In the genomic region with DNA sequence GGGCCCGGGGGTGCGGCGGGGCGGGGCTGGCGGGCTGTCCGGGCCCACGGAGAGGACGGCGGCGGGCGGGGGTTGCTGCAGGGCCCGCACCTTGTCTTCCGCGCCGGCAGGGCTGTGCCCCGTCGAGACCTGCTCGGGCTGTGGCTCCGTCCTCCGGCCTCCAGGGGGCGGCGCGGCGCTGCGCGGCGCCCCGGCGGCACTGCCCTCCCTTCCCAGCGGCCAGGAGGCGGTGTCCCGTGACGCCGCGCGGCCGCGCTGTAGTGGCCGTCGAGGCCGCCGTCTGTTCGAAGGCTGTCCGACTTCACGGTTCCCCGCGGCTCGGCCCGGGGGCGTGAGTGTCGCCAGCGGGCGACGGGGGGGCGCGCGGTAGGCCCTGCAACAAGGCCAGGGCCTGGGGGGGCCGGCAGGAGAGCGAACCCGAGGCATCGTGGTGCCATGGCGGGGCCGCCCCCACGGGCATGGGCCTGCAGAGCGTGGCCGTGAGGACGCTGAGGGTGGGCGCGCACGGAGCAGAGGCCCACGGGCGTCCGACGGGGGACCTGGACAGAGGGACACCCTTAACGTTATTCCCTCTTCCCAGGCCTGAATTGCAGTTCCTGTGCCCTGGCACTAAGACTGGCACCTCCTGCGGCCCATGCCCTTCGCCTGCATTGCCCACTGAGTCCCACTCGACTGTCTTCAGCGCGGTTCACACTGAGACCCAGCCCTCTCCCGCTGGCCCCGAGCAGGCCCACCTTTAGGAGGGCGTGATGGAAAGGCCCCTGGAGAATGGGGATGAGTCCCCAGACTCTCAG, we compare ENCODE assay signal across 1 cellular context.
TF ChIP-seq lines count a peak whose summit lies in the region.

A gene with protein sequence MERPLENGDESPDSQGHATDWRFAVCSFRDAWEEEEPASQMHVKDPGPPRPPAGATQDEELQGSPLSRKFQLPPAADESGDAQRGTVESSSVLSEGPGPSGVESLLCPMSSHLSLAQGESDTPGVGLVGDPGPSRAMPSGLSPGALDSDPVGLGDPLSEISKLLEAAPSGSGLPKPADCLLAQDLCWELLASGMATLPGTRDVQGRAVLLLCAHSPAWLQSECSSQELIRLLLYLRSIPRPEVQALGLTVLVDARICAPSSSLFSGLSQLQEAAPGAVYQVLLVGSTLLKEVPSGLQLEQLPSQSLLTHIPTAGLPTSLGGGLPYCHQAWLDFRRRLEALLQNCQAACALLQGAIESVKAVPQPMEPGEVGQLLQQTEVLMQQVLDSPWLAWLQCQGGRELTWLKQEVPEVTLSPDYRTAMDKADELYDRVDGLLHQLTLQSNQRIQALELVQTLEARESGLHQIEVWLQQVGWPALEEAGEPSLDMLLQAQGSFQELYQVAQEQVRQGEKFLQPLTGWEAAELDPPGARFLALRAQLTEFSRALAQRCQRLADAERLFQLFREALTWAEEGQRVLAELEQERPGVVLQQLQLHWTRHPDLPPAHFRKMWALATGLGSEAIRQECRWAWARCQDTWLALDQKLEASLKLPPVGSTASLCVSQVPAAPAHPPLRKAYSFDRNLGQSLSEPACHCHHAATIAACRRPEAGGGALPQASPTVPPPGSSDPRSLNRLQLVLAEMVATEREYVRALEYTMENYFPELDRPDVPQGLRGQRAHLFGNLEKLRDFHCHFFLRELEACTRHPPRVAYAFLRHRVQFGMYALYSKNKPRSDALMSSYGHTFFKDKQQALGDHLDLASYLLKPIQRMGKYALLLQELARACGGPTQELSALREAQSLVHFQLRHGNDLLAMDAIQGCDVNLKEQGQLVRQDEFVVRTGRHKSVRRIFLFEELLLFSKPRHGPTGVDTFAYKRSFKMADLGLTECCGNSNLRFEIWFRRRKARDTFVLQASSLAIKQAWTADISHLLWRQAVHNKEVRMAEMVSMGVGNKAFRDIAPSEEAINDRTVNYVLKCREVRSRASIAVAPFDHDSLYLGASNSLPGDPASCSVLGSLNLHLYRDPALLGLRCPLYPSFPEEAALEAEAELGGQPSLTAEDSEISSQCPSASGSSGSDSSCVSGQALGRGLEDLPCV (plus strand): TSS at position 237 of the 794 bp plus-strand sequence. CDS start 513 bp downstream, at position 750.

TF ChIP-seq in HepG2, 621 proteins besides CTCF, POLR2A, EP300 and RAD21 (continued from another document and continues in another):
- TF ChIP-seq, protein P1, sequence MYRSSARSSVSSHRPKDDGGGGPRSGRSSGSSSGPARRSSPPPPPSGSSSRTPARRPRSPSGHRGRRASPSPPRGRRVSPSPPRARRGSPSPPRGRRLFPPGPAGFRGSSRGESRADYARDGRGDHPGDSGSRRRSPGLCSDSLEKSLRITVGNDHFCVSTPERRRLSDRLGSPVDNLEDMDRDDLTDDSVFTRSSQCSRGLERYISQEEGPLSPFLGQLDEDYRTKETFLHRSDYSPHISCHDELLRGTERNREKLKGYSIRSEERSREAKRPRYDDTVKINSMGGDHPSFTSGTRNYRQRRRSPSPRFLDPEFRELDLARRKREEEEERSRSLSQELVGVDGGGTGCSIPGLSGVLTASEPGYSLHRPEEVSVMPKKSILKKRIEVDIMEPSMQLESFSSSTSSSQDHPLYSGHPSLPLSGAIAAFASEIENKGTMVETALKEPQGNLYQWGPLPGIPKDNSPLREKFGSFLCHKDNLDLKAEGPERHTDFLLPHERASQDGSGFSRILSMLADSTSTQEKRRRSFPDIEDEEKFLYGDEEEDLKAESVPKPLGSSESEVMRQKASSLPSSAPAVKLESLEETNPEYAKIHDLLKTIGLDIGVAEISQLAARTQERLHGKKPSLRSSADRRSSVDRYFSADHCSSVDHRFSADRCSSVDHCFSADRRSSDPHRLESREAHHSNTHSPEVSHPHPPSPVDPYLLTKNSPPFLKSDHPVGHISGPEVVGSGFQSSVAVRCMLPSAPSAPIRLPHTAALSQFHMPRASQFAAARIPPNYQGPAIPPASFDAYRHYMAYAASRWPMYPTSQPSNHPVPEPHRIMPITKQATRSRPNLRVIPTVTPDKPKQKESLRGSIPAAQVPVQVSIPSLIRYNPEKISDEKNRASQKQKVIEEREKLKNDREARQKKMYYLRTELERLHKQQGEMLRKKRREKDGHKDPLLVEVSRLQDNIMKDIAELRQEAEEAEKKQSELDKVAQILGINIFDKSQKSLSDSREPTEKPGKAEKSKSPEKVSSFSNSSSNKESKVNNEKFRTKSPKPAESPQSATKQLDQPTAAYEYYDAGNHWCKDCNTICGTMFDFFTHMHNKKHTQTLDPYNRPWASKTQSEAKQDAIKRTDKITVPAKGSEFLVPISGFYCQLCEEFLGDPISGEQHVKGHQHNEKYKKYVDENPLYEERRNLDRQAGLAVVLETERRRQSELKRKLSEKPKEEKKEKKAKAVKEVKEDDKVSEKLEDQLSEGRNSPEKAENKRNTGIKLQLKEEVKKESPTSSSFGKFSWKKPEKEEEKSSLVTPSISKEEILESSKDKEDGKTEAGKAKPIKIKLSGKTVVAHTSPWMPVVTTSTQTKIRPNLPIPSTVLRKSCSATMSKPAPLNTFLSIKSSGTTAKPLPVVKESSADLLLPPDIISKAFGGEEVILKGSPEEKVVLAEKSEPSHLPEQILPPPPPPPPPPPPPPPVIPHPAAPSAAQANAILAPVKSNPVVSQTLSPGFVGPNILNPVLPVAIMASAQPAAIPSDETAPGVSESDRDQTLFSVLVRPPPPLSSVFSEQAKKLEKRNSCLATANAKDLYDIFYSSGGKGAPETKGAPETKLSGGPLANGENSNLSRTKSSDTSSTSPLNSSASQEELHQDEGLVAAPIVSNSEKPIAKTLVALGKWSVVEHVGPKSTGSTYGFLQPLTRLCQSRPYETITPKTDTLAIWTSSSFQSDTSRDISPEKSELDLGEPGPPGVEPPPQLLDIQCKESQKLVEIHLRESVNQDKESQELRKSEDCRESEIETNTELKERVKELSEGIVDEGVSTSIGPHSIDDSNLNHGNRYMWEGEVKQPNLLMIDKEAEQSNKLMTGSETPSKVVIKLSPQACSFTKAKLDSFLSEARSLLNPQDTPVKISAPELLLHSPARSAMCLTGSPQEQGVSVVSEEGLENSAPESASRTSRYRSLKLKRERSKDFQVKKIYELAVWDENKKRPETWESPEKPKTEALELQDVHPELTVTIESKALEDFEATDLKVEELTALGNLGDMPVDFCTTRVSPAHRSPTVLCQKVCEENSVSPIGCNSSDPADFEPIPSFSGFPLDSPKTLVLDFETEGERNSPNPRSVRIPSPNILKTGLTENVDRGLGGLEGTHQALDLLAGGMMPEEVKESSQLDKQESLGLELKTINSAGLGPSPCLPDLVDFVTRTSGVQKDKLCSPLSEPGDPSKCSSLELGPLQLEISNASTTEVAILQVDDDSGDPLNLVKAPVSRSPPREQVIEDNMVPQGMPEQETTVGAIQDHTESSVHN (CRISPR knock-in tag; IDR thresholded peaks at IDR 0.05): no peak
- TF ChIP-seq WIZ (CRISPR knock-in tag; IDR thresholded peaks at IDR 0.05) (peak; percentile 31; the same call in 1 of the 2 replicates), ZNF10 (CRISPR knock-in tag; IDR thresholded peaks at IDR 0.05; ENCODE audit: borderline replicate concordance, low read depth) (no peak), SMAD1 (CRISPR knock-in tag; IDR thresholded peaks at IDR 0.05; ENCODE audit: borderline replicate concordance, low read depth) (no peak), ZMYM2 (CRISPR knock-in tag; IDR thresholded peaks at IDR 0.05) (peak; percentile 75; the same call in 1 of the 2 replicates), KLF13 (CRISPR knock-in tag; IDR thresholded peaks at IDR 0.05) (no peak), ZNF317 (CRISPR knock-in tag; IDR thresholded peaks at IDR 0.05) (no peak), ELF3 (CRISPR knock-in tag; IDR thresholded peaks at IDR 0.05) (peak; percentile 47; the same call in 1 of the 2 replicates), ZNF7 (CRISPR knock-in tag; IDR thresholded peaks at IDR 0.05) (0 out of 2 replicates have a peak, but pooled peaks have one; percentile 1), ZNF354B (CRISPR knock-in tag; IDR thresholded peaks at IDR 0.05) (no peak), STAG1 (CRISPR knock-in tag; IDR thresholded peaks at IDR 0.05) (peak; percentile 63), ZNF484 (CRISPR knock-in tag; IDR thresholded peaks at IDR 0.05; ENCODE audit: borderline replicate concordance, low read depth) (no peak; the same call in 1 of the 2 replicates), NFKB2 (CRISPR knock-in tag; IDR thresholded peaks at IDR 0.05; ENCODE audit: borderline replicate concordance) (peak; percentile 37; the same call in 1 of the 2 replicates), HNF4A (CRISPR knock-in tag; IDR thresholded peaks at IDR 0.05) (no peak), TAF1 (CRISPR knock-in tag; IDR thresholded peaks at IDR 0.05) (no peak), GABPB1 (CRISPR knock-in tag; IDR thresholded peaks at IDR 0.05) (no peak; the same call in 1 of the 2 replicates)
- TF ChIP-seq, protein P2, sequence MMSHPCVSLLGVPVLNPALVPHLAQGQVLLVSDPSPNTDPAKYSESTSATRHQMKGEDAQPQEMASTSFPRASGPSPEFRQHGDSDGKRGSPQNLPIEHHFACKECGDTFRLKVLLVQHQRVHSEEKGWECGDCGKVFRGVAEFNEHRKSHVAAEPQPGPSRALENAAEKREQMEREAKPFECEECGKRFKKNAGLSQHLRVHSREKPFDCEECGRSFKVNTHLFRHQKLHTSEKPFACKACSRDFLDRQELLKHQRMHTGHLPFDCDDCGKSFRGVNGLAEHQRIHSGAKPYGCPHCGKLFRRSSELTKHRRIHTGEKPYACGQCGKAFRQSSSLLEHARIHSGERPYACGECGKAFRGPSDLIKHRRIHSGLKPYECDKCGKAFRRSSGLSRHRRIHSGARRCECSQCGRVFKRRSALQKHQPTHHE (CRISPR knock-in tag; IDR thresholded peaks at IDR 0.05; ENCODE audit: borderline replicate concordance): peak; percentile 35; the same call in 1 of the 2 replicates
- TF ChIP-seq, protein P3, sequence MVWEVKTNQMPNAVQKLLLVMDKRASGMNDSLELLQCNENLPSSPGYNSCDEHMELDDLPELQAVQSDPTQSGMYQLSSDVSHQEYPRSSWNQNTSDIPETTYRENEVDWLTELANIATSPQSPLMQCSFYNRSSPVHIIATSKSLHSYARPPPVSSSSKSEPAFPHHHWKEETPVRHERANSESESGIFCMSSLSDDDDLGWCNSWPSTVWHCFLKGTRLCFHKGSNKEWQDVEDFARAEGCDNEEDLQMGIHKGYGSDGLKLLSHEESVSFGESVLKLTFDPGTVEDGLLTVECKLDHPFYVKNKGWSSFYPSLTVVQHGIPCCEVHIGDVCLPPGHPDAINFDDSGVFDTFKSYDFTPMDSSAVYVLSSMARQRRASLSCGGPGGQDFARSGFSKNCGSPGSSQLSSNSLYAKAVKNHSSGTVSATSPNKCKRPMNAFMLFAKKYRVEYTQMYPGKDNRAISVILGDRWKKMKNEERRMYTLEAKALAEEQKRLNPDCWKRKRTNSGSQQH (CRISPR knock-in tag; IDR thresholded peaks at IDR 0.05; ENCODE audit: low read depth): peak; percentile 74; the same call in 1 of the 2 replicates
- TF ChIP-seq, protein P4, sequence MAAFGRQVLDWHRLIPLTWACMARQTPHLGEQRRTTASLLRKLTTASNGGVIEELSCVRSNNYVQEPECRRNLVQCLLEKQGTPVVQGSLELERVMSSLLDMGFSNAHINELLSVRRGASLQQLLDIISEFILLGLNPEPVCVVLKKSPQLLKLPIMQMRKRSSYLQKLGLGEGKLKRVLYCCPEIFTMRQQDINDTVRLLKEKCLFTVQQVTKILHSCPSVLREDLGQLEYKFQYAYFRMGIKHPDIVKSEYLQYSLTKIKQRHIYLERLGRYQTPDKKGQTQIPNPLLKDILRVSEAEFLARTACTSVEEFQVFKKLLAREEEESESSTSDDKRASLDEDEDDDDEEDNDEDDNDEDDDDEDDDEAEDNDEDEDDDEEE (CRISPR knock-in tag; IDR thresholded peaks at IDR 0.05): peak; percentile 93; the same call in 1 of the 2 replicates
- TF ChIP-seq, protein P5, sequence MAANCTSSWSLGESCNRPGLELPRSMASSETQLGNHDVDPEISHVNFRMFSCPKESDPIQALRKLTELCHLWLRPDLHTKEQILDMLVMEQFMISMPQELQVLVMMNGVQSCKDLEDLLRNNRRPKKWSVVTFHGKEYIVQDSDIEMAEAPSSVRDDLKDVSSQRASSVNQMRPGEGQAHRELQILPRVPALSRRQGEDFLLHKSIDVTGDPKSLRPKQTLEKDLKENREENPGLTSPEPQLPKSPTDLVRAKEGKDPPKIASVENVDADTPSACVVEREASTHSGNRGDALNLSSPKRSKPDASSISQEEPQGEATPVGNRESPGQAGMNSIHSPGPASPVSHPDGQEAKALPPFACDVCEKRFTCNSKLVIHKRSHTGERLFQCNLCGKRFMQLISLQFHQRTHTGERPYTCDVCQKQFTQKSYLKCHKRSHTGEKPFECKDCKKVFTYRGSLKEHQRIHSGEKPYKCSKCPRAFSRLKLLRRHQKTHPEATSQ (CRISPR knock-in tag; IDR thresholded peaks at IDR 0.05; ENCODE audit: borderline replicate concordance): no peak
- TF ChIP-seq, protein P6, sequence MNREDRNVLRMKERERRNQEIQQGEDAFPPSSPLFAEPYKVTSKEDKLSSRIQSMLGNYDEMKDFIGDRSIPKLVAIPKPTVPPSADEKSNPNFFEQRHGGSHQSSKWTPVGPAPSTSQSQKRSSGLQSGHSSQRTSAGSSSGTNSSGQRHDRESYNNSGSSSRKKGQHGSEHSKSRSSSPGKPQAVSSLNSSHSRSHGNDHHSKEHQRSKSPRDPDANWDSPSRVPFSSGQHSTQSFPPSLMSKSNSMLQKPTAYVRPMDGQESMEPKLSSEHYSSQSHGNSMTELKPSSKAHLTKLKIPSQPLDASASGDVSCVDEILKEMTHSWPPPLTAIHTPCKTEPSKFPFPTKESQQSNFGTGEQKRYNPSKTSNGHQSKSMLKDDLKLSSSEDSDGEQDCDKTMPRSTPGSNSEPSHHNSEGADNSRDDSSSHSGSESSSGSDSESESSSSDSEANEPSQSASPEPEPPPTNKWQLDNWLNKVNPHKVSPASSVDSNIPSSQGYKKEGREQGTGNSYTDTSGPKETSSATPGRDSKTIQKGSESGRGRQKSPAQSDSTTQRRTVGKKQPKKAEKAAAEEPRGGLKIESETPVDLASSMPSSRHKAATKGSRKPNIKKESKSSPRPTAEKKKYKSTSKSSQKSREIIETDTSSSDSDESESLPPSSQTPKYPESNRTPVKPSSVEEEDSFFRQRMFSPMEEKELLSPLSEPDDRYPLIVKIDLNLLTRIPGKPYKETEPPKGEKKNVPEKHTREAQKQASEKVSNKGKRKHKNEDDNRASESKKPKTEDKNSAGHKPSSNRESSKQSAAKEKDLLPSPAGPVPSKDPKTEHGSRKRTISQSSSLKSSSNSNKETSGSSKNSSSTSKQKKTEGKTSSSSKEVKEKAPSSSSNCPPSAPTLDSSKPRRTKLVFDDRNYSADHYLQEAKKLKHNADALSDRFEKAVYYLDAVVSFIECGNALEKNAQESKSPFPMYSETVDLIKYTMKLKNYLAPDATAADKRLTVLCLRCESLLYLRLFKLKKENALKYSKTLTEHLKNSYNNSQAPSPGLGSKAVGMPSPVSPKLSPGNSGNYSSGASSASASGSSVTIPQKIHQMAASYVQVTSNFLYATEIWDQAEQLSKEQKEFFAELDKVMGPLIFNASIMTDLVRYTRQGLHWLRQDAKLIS (CRISPR knock-in tag; IDR thresholded peaks at IDR 0.05): no peak
- TF ChIP-seq, protein P7, sequence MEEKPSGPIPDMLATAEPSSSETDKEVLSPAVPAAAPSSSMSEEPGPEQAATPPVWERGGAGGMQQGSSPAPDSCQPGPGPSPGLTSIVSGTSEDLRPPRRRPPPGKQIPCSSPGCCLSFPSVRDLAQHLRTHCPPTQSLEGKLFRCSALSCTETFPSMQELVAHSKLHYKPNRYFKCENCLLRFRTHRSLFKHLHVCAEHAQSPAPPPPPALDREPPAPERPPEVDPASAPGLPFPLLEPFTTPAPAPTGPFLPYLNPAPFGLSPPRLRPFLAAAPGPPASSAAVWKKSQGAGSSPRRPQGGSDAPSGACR (CRISPR knock-in tag; IDR thresholded peaks at IDR 0.05): no peak
- TF ChIP-seq, protein P8, sequence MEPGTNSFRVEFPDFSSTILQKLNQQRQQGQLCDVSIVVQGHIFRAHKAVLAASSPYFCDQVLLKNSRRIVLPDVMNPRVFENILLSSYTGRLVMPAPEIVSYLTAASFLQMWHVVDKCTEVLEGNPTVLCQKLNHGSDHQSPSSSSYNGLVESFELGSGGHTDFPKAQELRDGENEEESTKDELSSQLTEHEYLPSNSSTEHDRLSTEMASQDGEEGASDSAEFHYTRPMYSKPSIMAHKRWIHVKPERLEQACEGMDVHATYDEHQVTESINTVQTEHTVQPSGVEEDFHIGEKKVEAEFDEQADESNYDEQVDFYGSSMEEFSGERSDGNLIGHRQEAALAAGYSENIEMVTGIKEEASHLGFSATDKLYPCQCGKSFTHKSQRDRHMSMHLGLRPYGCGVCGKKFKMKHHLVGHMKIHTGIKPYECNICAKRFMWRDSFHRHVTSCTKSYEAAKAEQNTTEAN (CRISPR knock-in tag; conservative IDR thresholded peaks at IDR 0.05): peak; percentile 90
